ENCODE assay signal across 2 cellular contexts in genomic region chr16:11253995-11254912, GRCh38.
TF ChIP-seq lines count a peak whose summit lies in the region.

No MANE protein-coding gene starts in this region.

TF ChIP-seq in SK-N-SH, 30 proteins besides CTCF, POLR2A, EP300 and RAD21:
- TF ChIP-seq RFX5 (IDR thresholded peaks at IDR 0.05; ENCODE audit: low read length) (no peak), ELF1 (IDR thresholded peaks at IDR 0.05) (no peak), CHD2 (IDR thresholded peaks at IDR 0.05; ENCODE audit: low read length, partially characterized antibody) (no peak), USF2 (IDR thresholded peaks at IDR 0.05; ENCODE audit: borderline replicate concordance, low read depth, low read length) (no peak), NRF1 (IDR thresholded peaks at IDR 0.05; ENCODE audit: low read depth, low read length) (no peak), GABPA (IDR thresholded peaks at IDR 0.05; ENCODE audit: low read depth) (no peak), SIN3A (IDR thresholded peaks at IDR 0.05; ENCODE audit: borderline replicate concordance, low read depth, low read length) (no peak), SMC3 (IDR thresholded peaks at IDR 0.05; ENCODE audit: low read depth, low read length) (no peak), NFIC (IDR thresholded peaks at IDR 0.05; ENCODE audit: borderline replicate concordance) (no peak), RCOR1 (IDR thresholded peaks at IDR 0.05; ENCODE audit: low read length) (no peak), FOSL2 (IDR thresholded peaks at IDR 0.05; ENCODE audit: borderline replicate concordance, low read depth) (no peak)
- TF ChIP-seq, protein P1, sequence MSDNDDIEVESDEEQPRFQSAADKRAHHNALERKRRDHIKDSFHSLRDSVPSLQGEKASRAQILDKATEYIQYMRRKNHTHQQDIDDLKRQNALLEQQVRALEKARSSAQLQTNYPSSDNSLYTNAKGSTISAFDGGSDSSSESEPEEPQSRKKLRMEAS (IDR thresholded peaks at IDR 0.05; ENCODE audit: low read depth) = no peak
- TF ChIP-seq, protein P2, sequence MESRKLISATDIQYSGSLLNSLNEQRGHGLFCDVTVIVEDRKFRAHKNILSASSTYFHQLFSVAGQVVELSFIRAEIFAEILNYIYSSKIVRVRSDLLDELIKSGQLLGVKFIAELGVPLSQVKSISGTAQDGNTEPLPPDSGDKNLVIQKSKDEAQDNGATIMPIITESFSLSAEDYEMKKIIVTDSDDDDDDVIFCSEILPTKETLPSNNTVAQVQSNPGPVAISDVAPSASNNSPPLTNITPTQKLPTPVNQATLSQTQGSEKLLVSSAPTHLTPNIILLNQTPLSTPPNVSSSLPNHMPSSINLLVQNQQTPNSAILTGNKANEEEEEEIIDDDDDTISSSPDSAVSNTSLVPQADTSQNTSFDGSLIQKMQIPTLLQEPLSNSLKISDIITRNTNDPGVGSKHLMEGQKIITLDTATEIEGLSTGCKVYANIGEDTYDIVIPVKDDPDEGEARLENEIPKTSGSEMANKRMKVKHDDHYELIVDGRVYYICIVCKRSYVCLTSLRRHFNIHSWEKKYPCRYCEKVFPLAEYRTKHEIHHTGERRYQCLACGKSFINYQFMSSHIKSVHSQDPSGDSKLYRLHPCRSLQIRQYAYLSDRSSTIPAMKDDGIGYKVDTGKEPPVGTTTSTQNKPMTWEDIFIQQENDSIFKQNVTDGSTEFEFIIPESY (IDR thresholded peaks at IDR 0.05; ENCODE audit: borderline replicate concordance, low read depth) = no peak

TF ChIP-seq in SK-N-SH treated with all-trans-retinoic acid at 6 μM for 48 hours, 23 proteins besides CTCF, POLR2A, EP300 and RAD21:
- TF ChIP-seq RARB (CRISPR knock-in tag; IDR thresholded peaks at IDR 0.05) = no peak
- no peak for TF ChIP-seq CSDC2 (CRISPR knock-in tag; IDR thresholded peaks at IDR 0.05)
- no peak for TF ChIP-seq ESRRG (CRISPR knock-in tag; IDR thresholded peaks at IDR 0.05)
- TF ChIP-seq TCF4 (CRISPR knock-in tag; IDR thresholded peaks at IDR 0.05; ENCODE audit: borderline replicate concordance) = no peak
- no peak for TF ChIP-seq ZNF8 (CRISPR knock-in tag; IDR thresholded peaks at IDR 0.05)
- TF ChIP-seq, protein P3, sequence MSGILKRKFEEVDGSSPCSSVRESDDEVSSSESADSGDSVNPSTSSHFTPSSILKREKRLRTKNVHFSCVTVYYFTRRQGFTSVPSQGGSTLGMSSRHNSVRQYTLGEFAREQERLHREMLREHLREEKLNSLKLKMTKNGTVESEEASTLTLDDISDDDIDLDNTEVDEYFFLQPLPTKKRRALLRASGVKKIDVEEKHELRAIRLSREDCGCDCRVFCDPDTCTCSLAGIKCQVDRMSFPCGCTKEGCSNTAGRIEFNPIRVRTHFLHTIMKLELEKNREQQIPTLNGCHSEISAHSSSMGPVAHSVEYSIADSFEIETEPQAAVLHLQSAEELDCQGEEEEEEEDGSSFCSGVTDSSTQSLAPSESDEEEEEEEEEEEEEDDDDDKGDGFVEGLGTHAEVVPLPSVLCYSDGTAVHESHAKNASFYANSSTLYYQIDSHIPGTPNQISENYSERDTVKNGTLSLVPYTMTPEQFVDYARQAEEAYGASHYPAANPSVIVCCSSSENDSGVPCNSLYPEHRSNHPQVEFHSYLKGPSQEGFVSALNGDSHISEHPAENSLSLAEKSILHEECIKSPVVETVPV (CRISPR knock-in tag; IDR thresholded peaks at IDR 0.05) = no peak
